Comparison of ENCODE assay signal across 14 cellular contexts in genomic region chrX:47572773-47573333, GRCh38. TPM values are rescaled to one million over a fixed set of nuclear protein-coding genes. Genes with fewer than 3 reads are reported as not detected.
A peak's percentile ranks its signal among the peaks of the same experiment; 100 is the strongest.
DNase-seq lines count a peak whose midpoint lies in the region; ATAC-seq and TF ChIP-seq lines count a peak whose summit lies in the region.
"Had no signal": no experiment of that assay in that cellular context is flagged by ENCODE, and none has a peak within 500 bp of the region (broad histone marks: within the 10 kb centered on the region; RNA-seq: fewer than 3 reads in every experiment).

No MANE protein-coding gene starts in this region.

- H3K4me1 ChIP-seq in DND-41 (ENCODE audit: insufficient read depth, low read length) (no peaks in the 10 kb centered on the region), foreskin keratinocyte (no peaks in the 10 kb centered on the region), trophoblast cell (ENCODE audit: control insufficient read depth in 1 of 2, insufficient read depth in 2 of 2, low read length in 2 of 2) (peaks cover 17 to 24% of the 10 kb centered on the region in 2 experiments)

- no peak overlapping the region for H2AFZ ChIP-seq in DND-41 (ENCODE audit: low read depth, low read length)
- H2AFZ ChIP-seq in trophoblast cell (ENCODE audit: insufficient read depth, low read length, poor library complexity) = peak overlapping the region; percentile 45

- H3K27me3 ChIP-seq in DND-41 (ENCODE audit: insufficient read depth, low read length, poor library complexity) (no peaks in the 10 kb centered on the region), foreskin keratinocyte (no peaks in the 10 kb centered on the region), trophoblast cell (ENCODE audit: insufficient read depth, low read length) (no peaks in the 10 kb centered on the region)

- no CpG with 5 or more reads among the region's 9 CpGs for WGBS in trophoblast cell (ENCODE audit: extremely low coverage, insufficient coverage, insufficient read length)

- H3K18ac ChIP-seq in trophoblast cell (ENCODE audit: low read length) = peak overlapping the region; percentile 40

- peaks cover 14% of the 10 kb centered on the region for H3K79me1 ChIP-seq in trophoblast cell (ENCODE audit: low read length)

- H4K91ac ChIP-seq in trophoblast cell (ENCODE audit: low read depth, low read length) = peak overlapping the region; percentile 76

- no peak overlapping the region for H3K4me2 ChIP-seq in DND-41 (ENCODE audit: insufficient read depth, low read length)
- no peak overlapping the region for H3K4me2 ChIP-seq in trophoblast cell (ENCODE audit: low read length)

- H3K79me2 ChIP-seq in DND-41 (ENCODE audit: insufficient read depth, low read length) (no peaks in the 10 kb centered on the region), trophoblast cell (ENCODE audit: control insufficient read depth, insufficient read depth, low read length, poor library complexity) (peaks cover 3% of the 10 kb centered on the region)

- POLR2A ChIA-PET in RWPE1 (lab: Yijun Ruan, JAX; ENCODE audit: low non-redundant PET) = no interaction called here

- peak overlapping the region; percentile 76 for H2BK120ac ChIP-seq in trophoblast cell (ENCODE audit: insufficient read depth, low read length, poor library complexity)

- H2BK12ac ChIP-seq in trophoblast cell (ENCODE audit: low read length) = peak overlapping the region; percentile 65

- TF ChIP-seq CTCF in DND-41 (IDR thresholded peaks at IDR 0.05; ENCODE audit: borderline replicate concordance, extremely low read depth, low read length, poor library complexity, severe bottlenecking) (no peak), RWPE1 (conservative IDR thresholded peaks at IDR 0.05; ENCODE audit: low read depth) (no peak), foreskin keratinocyte (conservative IDR thresholded peaks at IDR 0.05) (no peak)

- H2BK5ac ChIP-seq in trophoblast cell (ENCODE audit: low read depth, low read length, poor library complexity) = peak overlapping the region; percentile 33

- H2AK5ac ChIP-seq in trophoblast cell (ENCODE audit: low read length) = peak overlapping the region; percentile 84

- no peak overlapping the region for H3K4me3 ChIP-seq in DND-41 (ENCODE audit: low read depth in 1 of 2, low read length in 2 of 2)
- no peak overlapping the region for H3K4me3 ChIP-seq in trophoblast cell (ENCODE audit: low read depth, low read length)

- H4K20me1 ChIP-seq in DND-41 (ENCODE audit: insufficient read depth, low read length) = no peaks in the 10 kb centered on the region

- H3K36me3 ChIP-seq in DND-41 (ENCODE audit: insufficient read depth, low read length) = peaks cover 32% of the 10 kb centered on the region
- peaks cover 28 to 34% of the 10 kb centered on the region in 2 experiments for H3K36me3 ChIP-seq in trophoblast cell (ENCODE audit: control insufficient read depth in 1 of 2, insufficient read depth in 2 of 2, low read length in 2 of 2)

- H3K4ac ChIP-seq in trophoblast cell (ENCODE audit: low read depth, low read length) = peak overlapping the region; percentile 65

- H3K14ac ChIP-seq in trophoblast cell (ENCODE audit: low read length) = peak overlapping the region; percentile 34

- H4K12ac ChIP-seq in trophoblast cell (ENCODE audit: low read depth, low read length) = no peak overlapping the region

- no peak overlapping the region for H3K9ac ChIP-seq in DND-41 (ENCODE audit: low read depth, low read length)
- H3K9ac ChIP-seq in trophoblast cell (ENCODE audit: low read length) = no peak overlapping the region

- CTCF ChIA-PET in RWPE1 (lab: Yijun Ruan, JAX) = no interaction called here

- DNase-seq in DND-41 (no peak), RWPE1 (ENCODE audit: low spot score) (no peak), foreskin keratinocyte (no peak), trophoblast cell (no peak), C1 segment of cervical spinal cord (lab: John Stamatoyannopoulos, UW) (no peak), kidney glomerular epithelial cell (lab: John Stamatoyannopoulos, UW) (no peak), CD1c-positive myeloid dendritic cell (ENCODE audit: extremely low spot score) (no peak)
- DNase-seq: caudate nucleus, NCI-H1105 treated with DMSO at 0.1 percent for 48 hours, NCI-H774 had no signal

- no peak overlapping the region for H3K27ac ChIP-seq in DND-41 (ENCODE audit: low read length)
- H3K27ac ChIP-seq in RWPE1 = peak overlapping the region; percentile 97
- no peak overlapping the region for H3K27ac ChIP-seq in foreskin keratinocyte
- H3K27ac ChIP-seq in trophoblast cell (ENCODE audit: low read depth, low read length) = peak overlapping the region; percentile 93
- H3K27ac ChIP-seq: neutrophil had no signal

- H4K8ac ChIP-seq in trophoblast cell (ENCODE audit: low read depth, low read length) = peak overlapping the region; percentile 51

- H3K23ac ChIP-seq in trophoblast cell (ENCODE audit: low read length) = no peak overlapping the region

- H3K9me3 ChIP-seq in DND-41 (ENCODE audit: insufficient read depth, low read length, severe bottlenecking) = no peaks in the 10 kb centered on the region
- H3K9me3 ChIP-seq in trophoblast cell (ENCODE audit: insufficient read depth, low read depth, low read length) = peaks cover 2% of the 10 kb centered on the region
- H3K9me3 ChIP-seq: esophagus muscularis mucosa, neutrophil had no signal

- ATAC-seq in DND-41 (ENCODE audit: insufficient read depth, low read depth) (peak; percentile 18; the same call in 1 of the 3 replicates), foreskin keratinocyte (peak; percentile 10), HG03135 (IDR thresholded peaks at IDR 0.05; ENCODE audit: unreplicated experiment) (no peak)

RNA-seq across cellular contexts. Expression of gene TIMP1, which starts 9.4 kb away (rescaled TPM):
- 158 and 163 TPM in 2 replicates for total RNA-seq in foreskin keratinocyte
- polyA plus RNA-seq in foreskin keratinocyte = 231 and 234 TPM in 2 replicates
- polyA plus RNA-seq in trophoblast cell (2013) = 103 and 104 TPM in 2 replicates

RNA-seq across cellular contexts. Expression of gene ARAF, which starts 11.8 kb away (rescaled TPM):
- 39.1 and 40.6 TPM in 2 replicates for total RNA-seq in foreskin keratinocyte
- 40.7 and 42.8 TPM in 2 replicates for polyA plus RNA-seq in foreskin keratinocyte
- polyA plus RNA-seq in trophoblast cell (2013) = 38.1 and 39.8 TPM in 2 replicates

RNA-seq across cellular contexts. Expression of gene SYN1, which starts 46.8 kb away (rescaled TPM):
- 0.71 TPM in 2 replicates for total RNA-seq in foreskin keratinocyte
- polyA plus RNA-seq in foreskin keratinocyte = 1.9 and 2.9 TPM in 2 replicates
- polyA plus RNA-seq in trophoblast cell (2013) = 5.7 and 6.4 TPM in 2 replicates
- total RNA-seq: HT1080 had no signal

RNA-seq across cellular contexts. Expression of gene CFP, which starts 56.9 kb away (rescaled TPM):
- total RNA-seq in foreskin keratinocyte = 0.11 and 0.20 TPM in 2 replicates
- 0.18 and 0.22 TPM in 2 replicates for polyA plus RNA-seq in foreskin keratinocyte
- 0.49 and 0.67 TPM in 2 replicates for polyA plus RNA-seq in trophoblast cell (2013)

Comparison
In these comparisons a context has a peak if more than half of its experiments do, and no peak if none do; other contexts are left out.
1. H3K27ac ChIP-seq: peak in RWPE1 (single experiment) and trophoblast cell (single experiment); none in DND-41 (single experiment) and foreskin keratinocyte (single experiment).